In genomic region chr2:217977840-217978535, GRCh38 we compare ENCODE assay signal across 16 cellular contexts. TPM values are rescaled to one million over a fixed set of nuclear protein-coding genes. Genes with fewer than 3 reads are reported as not detected.
A peak's percentile ranks its signal among the peaks of the same experiment; 100 is the strongest.
DNase-seq lines count a peak whose midpoint lies in the region; ATAC-seq, FAIRE-seq and TF ChIP-seq lines count a peak whose summit lies in the region.
"Had no signal": no experiment of that assay in that cellular context is flagged by ENCODE, and none has a peak within 500 bp of the region (broad histone marks: within the 10 kb centered on the region; RNA-seq: fewer than 3 reads in every experiment).

No MANE protein-coding gene starts in this region.

- H3K4ac ChIP-seq in mesenchymal stem cell (ENCODE audit: low read depth in 1 of 2, low read length in 2 of 2): no peak overlapping the region

- H3K27me3 ChIP-seq in HUES64 (ENCODE audit: insufficient read depth, low read length) (peaks cover 31% of the 10 kb centered on the region), esophagus (ENCODE audit: control insufficient read depth in 1 of 2, insufficient read depth in 2 of 2, low read length in 2 of 2) (no peaks in the 10 kb centered on the region), mesenchymal stem cell (ENCODE audit: control insufficient read depth in 1 of 2, insufficient read depth in 1 of 2, low read length in 2 of 2) (no peaks in the 10 kb centered on the region), stomach (no peaks in the 10 kb centered on the region)

- no peak for TF ChIP-seq CTCF in stomach (IDR thresholded peaks at IDR 0.05)

- intact Hi-C loops in stomach (cut with DNase I; ENCODE audit: low total_unique reads): no loop called here

- no peak overlapping the region for H2AFZ ChIP-seq in mesenchymal stem cell (ENCODE audit: low read depth, low read length)

- FAIRE-seq in HTR-8/SVneo (lab: Jason Lieb, UNC): no peak
- FAIRE-seq: keratinocyte had no signal

- no peak overlapping the region for H2BK15ac ChIP-seq in mesenchymal stem cell (ENCODE audit: low read depth, poor library complexity, severe bottlenecking)

- no peak overlapping the region for H3K27ac ChIP-seq in HUES64 (ENCODE audit: low read depth, low read length)
- peak overlapping the region; percentile 50 to 59 for H3K27ac ChIP-seq in esophagus (ENCODE audit: low read depth in 2 of 2, low read length in 1 of 2)
- no peak overlapping the region for H3K27ac ChIP-seq in mesenchymal stem cell (ENCODE audit: low read length, poor library complexity, severe bottlenecking)
- H3K27ac ChIP-seq in stomach: peak overlapping the region in 4 of 5 donors; percentile 82 to 89 (median 87)

- H2BK5ac ChIP-seq in mesenchymal stem cell (ENCODE audit: low read depth, low read length, poor library complexity, severe bottlenecking): no peak overlapping the region

- H3K18ac ChIP-seq in mesenchymal stem cell (ENCODE audit: low read depth in 1 of 2, low read length in 2 of 2): no peak overlapping the region

- H2BK120ac ChIP-seq in mesenchymal stem cell (ENCODE audit: low read depth, low read length): peak overlapping the region; percentile 52

- WGBS in HUES64: 15% methylated on average over 16 of the region's 16 CpGs
- 58 to 66% methylated on average over 9 to 16 of the region's 16 CpGs for WGBS in esophagus, 2 donors
- WGBS in mesenchymal stem cell: 50% methylated on average over 14 of the region's 16 CpGs
- WGBS in stomach, 5 donors: 35 to 49% (median 36%) methylated on average over 9 to 16 of the region's 16 CpGs

- H2AK5ac ChIP-seq in mesenchymal stem cell (ENCODE audit: low read length, severe bottlenecking): peak overlapping the region; percentile 27

- H3K4me3 ChIP-seq in HUES64 (ENCODE audit: low read length) (peak overlapping the region; percentile 65), esophagus (ENCODE audit: low read depth in 1 of 2, low read length in 2 of 2) (peak overlapping the region in 1 of 2 donors; percentile 53), mesenchymal stem cell (ENCODE audit: insufficient read depth in 1 of 2, low read depth in 1 of 2, low read length in 2 of 2) (peak overlapping the region in 1 of 2 experiments; percentile 60), stomach (peak overlapping the region; percentile 57 to 75 (median 63))

- peak overlapping the region; percentile 53 for H3K4me2 ChIP-seq in mesenchymal stem cell (ENCODE audit: low read length, poor library complexity, severe bottlenecking)

- H3K9me3 ChIP-seq in HUES64 (ENCODE audit: insufficient read depth, low read depth, low read length) (no peaks in the 10 kb centered on the region), esophagus (ENCODE audit: control insufficient read depth in 2 of 2, insufficient read depth in 1 of 2, low read depth in 1 of 2, low read length in 1 of 2) (peaks cover 0 to 2% of the 10 kb centered on the region in 2 donors), mesenchymal stem cell (ENCODE audit: control insufficient read depth, low read length) (no peaks in the 10 kb centered on the region), stomach (no peaks in the 10 kb centered on the region)

- H2BK12ac ChIP-seq in mesenchymal stem cell (ENCODE audit: low read length in 2 of 2): no peak overlapping the region

- no peak overlapping the region for H4K91ac ChIP-seq in mesenchymal stem cell (ENCODE audit: low read length)

- no peak overlapping the region for H3K23ac ChIP-seq in mesenchymal stem cell (ENCODE audit: low read length in 2 of 2)

- TF ChIP-seq POLR2A in stomach (IDR thresholded peaks at IDR 0.05): no peak

- no peaks in the 10 kb centered on the region for H3K36me3 ChIP-seq in HUES64 (ENCODE audit: insufficient read depth, low read length)
- no peaks in the 10 kb centered on the region for H3K36me3 ChIP-seq in esophagus (ENCODE audit: control insufficient read depth in 2 of 2, insufficient read depth in 2 of 2, low read length in 1 of 2)
- H3K36me3 ChIP-seq in mesenchymal stem cell (ENCODE audit: control insufficient read depth in 1 of 2, insufficient read depth in 2 of 2, low read depth in 1 of 2, low read length in 2 of 2): peaks cover 3 to 72% of the 10 kb centered on the region in 2 experiments
- H3K36me3 ChIP-seq in stomach: no peaks in the 10 kb centered on the region

- no peak overlapping the region for H3K9ac ChIP-seq in HUES64 (ENCODE audit: low read depth, low read length)
- no peak overlapping the region for H3K9ac ChIP-seq in mesenchymal stem cell (ENCODE audit: low read length)

- H3K14ac ChIP-seq in mesenchymal stem cell (ENCODE audit: low read length in 2 of 2): no peak overlapping the region

- peaks cover 7% of the 10 kb centered on the region; the same call in 1 of the 2 replicates for H3K4me1 ChIP-seq in HUES64 (ENCODE audit: insufficient read depth, low read length)
- peaks cover 2 to 30% of the 10 kb centered on the region in 2 donors for H3K4me1 ChIP-seq in esophagus (ENCODE audit: control insufficient read depth in 2 of 2, insufficient read depth in 2 of 2, low read length in 1 of 2)
- H3K4me1 ChIP-seq in mesenchymal stem cell (ENCODE audit: control insufficient read depth, insufficient read depth, low read depth, low read length): peaks cover 22% of the 10 kb centered on the region
- H3K4me1 ChIP-seq in stomach: peaks cover 26 to 84% (median 56%) of the 10 kb centered on the region in 4 donors

- peaks cover 9% of the 10 kb centered on the region for H3K79me1 ChIP-seq in mesenchymal stem cell (replicated peaks; ENCODE audit: low read length, poor library complexity, severe bottlenecking)

- DNase-seq in mesenchymal stem cell (no peak), stomach (no peak), HTR-8/SVneo (ENCODE audit: insufficient read length, low spot score) (no peak), NCI-H2196 (lab: John Stamatoyannopoulos, UW; ENCODE audit: unreplicated experiment) (no peak)
- DNase-seq in stimulated activated CD4-positive, alpha-beta T cell treated with anti-CD3 and anti-CD28 coated beads, Interleukin-15, amount 100 ng/mL, for 24 hours: no peak
- DNase-seq: activated T-cell treated with anti-CD3 and anti-CD28 coated beads for 4 hours, DMS153, HFFc6, natural killer cell, NCI-H345, T-helper 1 cell had no signal

- no peak for ATAC-seq in GM18907 (IDR thresholded peaks at IDR 0.05; ENCODE audit: unreplicated experiment)
- ATAC-seq: natural killer cell, PC-3 had no signal

- no peak overlapping the region for H4K8ac ChIP-seq in mesenchymal stem cell (ENCODE audit: low read length)

- TF ChIP-seq EP300 in stomach (IDR thresholded peaks at IDR 0.05): no peak

RNA-seq across cellular contexts. Expression of gene TNS1, which starts 24.8 kb away (rescaled TPM):
- 2.9 TPM for polyA plus RNA-seq in HUES64 (2013, experiment 1 of 2)
- polyA plus RNA-seq in HUES64 (2013, experiment 2 of 2): 5.5 TPM
- 10 to 100 TPM; 28.3 to 39.0 TPM for polyA plus RNA-seq in esophagus
- 6.3 TPM for polyA plus RNA-seq in mesenchymal stem cell (2013, experiment 1 of 2)
- polyA plus RNA-seq in mesenchymal stem cell (2013, experiment 2 of 2): 5.1 TPM
- total RNA-seq in stomach: 100 to 1,000 TPM; 145 to 682 (median 198) TPM
- polyA plus RNA-seq in stomach: 10 to 100 TPM; 18.5 to 44.9 (median 33.2) TPM

Comparison
In these comparisons a context has a peak if more than half of its experiments do, and no peak if none do; other contexts are left out.
1. H3K27ac ChIP-seq: peak in esophagus (2 of 2) and stomach (4 of 5); none in HUES64 (single experiment) and mesenchymal stem cell (single experiment).